Comparison of ENCODE assay signal across 21 cellular contexts in the genomic region with DNA sequence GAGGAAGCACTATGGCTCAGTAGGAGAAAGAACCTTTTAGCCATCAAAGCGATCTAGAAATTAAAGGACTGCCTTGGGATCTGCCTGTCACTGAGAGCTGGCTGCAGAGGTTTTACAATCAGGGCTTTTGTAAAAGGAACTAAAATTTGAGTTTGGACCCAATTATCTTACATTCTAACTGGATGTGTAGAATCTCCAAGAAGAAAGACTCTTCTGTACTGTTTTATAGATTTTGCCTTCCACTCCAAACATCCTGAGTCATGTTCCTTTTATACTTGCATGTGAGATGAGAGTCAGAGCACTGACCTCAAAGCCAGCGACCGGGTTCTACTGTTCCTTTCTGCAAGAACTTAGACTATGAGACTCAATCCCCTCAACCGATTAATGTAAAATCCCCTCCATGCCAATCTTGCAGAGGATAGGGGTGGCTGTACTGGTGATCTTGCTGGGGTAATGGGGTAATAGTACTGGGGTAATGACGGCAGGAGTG.
"Had no signal": no experiment of that assay in that cellular context is flagged by ENCODE, and none has a peak within 500 bp of the region (broad histone marks: within the 10 kb centered on the region; RNA-seq: fewer than 3 reads in every experiment).

No MANE protein-coding gene starts in this region.

- DNase-seq: activated CD4-positive, alpha-beta T cell treated with anti-CD3 and anti-CD28 coated beads for 36 hours; activated CD4-positive, CD25-positive, alpha-beta regulatory T cell; activated CD8-positive, alpha-beta memory T cell treated with anti-CD3 and anti-CD28 coated beads, Interleukin-2, amount 10 ng/mL, durations not matched to agents 7 days and 5 days; activated CD8-positive, alpha-beta T cell treated with anti-CD3 and anti-CD28 coated beads, Interleukin-2, amount 10 ng/mL, durations not matched to agents 7 days and 5 days; activated naive CD8-positive, alpha-beta T cell treated with anti-CD3 and anti-CD28 coated beads, Interleukin-2, amount 50 U/mL, for 24 hours; activated T-cell treated with anti-CD3 and anti-CD28 coated beads, Interleukin-2, amount 50 U/mL, for 48 hours; amygdala; central memory CD4-positive, alpha-beta T cell; left ventricle myocardium inferior; naive B cell; nephron progenitor cell; ovary; retina; stimulated activated CD4-positive, alpha-beta T cell treated with anti-CD3 and anti-CD28 coated beads, Interleukin-15, amount 100 ng/mL, for 24 hours; stimulated activated CD4-positive, alpha-beta T cell treated with anti-CD3 and anti-CD28 coated beads, Interleukin-2, amount 100 ng/mL, for 24 hours; stimulated activated naive B cell treated with anti-CD40 and anti-IgM and Interleukin-4, amounts not matched to agents 10 μg/mL and 1 μg/mL and 100 μg/mL, for 72 hours; stomach; thyroid gland had no signal

- H3K27ac ChIP-seq: breast epithelium, left ventricle myocardium inferior, neutrophil, ovary, stomach, thyroid gland had no signal

- H3K27me3 ChIP-seq: breast epithelium, neutrophil, ovary, stomach, thyroid gland had no signal

- H3K36me3 ChIP-seq: breast epithelium, left ventricle myocardium inferior, neutrophil, ovary, thyroid gland had no signal

- ATAC-seq: activated CD4-positive, alpha-beta T cell treated with anti-CD3 and anti-CD28 coated beads for 36 hours; activated CD8-positive, alpha-beta memory T cell treated with anti-CD3 and anti-CD28 coated beads, Interleukin-2, amount 10 ng/mL, durations not matched to agents 7 days and 5 days; activated CD8-positive, alpha-beta T cell treated with anti-CD3 and anti-CD28 coated beads, Interleukin-2, amount 10 ng/mL, durations not matched to agents 7 days and 5 days; activated naive CD8-positive, alpha-beta T cell treated with anti-CD3 and anti-CD28 coated beads, Interleukin-2, amount 50 U/mL, for 24 hours; stimulated activated naive B cell treated with anti-CD40 and anti-IgM and Interleukin-4, amounts not matched to agents 10 μg/mL and 1 μg/mL and 100 μg/mL, for 72 hours had no signal

- H3K9me3 ChIP-seq: breast epithelium, left ventricle myocardium inferior, neutrophil, ovary, stomach, thyroid gland had no signal

- FAIRE-seq: islet of Langerhans had no signal

- H3K4me1 ChIP-seq: breast epithelium, thyroid gland had no signal

- H3K4me3 ChIP-seq: breast epithelium, left ventricle myocardium inferior, ovary, stomach, thyroid gland had no signal
